In the genomic region with DNA sequence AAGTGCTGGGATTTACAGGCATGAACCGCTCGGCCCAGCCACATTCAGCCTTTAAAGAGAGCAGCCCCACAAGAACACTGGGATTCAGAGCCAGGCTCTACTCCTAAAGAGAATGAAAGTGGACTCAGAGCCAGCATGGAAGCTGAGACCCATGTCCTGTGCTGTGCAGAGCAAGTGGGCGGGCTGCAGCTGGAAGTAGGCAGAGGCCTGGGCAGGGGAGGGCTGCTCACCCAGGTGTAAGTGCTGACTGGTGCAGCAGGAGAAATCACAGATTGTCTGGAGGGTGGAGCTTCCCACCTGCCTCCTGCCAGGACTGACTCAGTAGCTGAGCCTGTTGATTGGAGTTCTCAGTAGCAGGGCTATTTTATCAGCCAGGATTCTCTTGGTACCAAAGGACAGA, we compare ENCODE assay signal across 20 cellular contexts.
DNase-seq lines count a peak whose midpoint lies in the region; ATAC-seq and TF ChIP-seq lines count a peak whose summit lies in the region.
"Had no signal": no experiment of that assay in that cellular context is flagged by ENCODE, and none has a peak within 500 bp of the region (broad histone marks: within the 10 kb centered on the region; RNA-seq: fewer than 3 reads in every experiment).

No MANE protein-coding gene starts in this region.

- H3K4me1 ChIP-seq in HEK293 (ENCODE audit: control insufficient read depth, insufficient read depth, low read length): no peaks in the 10 kb centered on the region

- H3K4me3 ChIP-seq in HEK293 (ENCODE audit: low read depth, low read length): no peak overlapping the region

- H3K27ac ChIP-seq in HEK293 (ENCODE audit: extremely low read depth, low read depth, low read length): no peak overlapping the region
- H3K27ac ChIP-seq: C4-2B, KMS-11 had no signal

- H3K9me3 ChIP-seq in HEK293 (ENCODE audit: control insufficient read depth, insufficient read depth, low read depth, low read length): no peaks in the 10 kb centered on the region
- H3K9me3 ChIP-seq: SK-N-SH had no signal

- ATAC-seq in esophagus mucosa: peak; percentile 50

- POLR2A ChIA-PET in HEK293 (lab: Yijun Ruan, JAX): no interaction called here

- DNase-seq in NCI-H69 (lab: John Stamatoyannopoulos, UW): peak; percentile 12
- peak; percentile 42 for DNase-seq in posterior vena cava (ENCODE audit: low spot score)
- no peak for DNase-seq in activated naive CD4-positive, alpha-beta T cell treated with anti-CD3 and anti-CD28 coated beads, Interleukin-2, amount 50 U/mL, for 16 hours
- DNase-seq in mesenteric fat pad (ENCODE audit: low spot score): no peak
- DNase-seq in stimulated activated CD4-positive, alpha-beta T cell treated with anti-CD3 and anti-CD28 coated beads, Interleukin-1b, Interleukin-23, amount 100 ng/mL, for 48 hours: no peak
- DNase-seq: GOT3; HFFc6; MM.1S; NCI-H1092; NCI-H1436 treated with DMSO at 0.1 percent for 48 hours; NCI-H2029; NCI-H446; NCI-H748 treated with DMSO at 0.1 percent for 48 hours; NK-92 treated with Interleukin-12 subunit alpha and Interleukin-12 subunit beta, amount 100 ng/mL, for 24 hours; SHP77; SK-N-SH had no signal

- intact Hi-C loops in posterior vena cava (cut with DNase I): no loop called here

- H3K36me3 ChIP-seq in HEK293 (ENCODE audit: control insufficient read depth in 2 of 2, insufficient read depth in 1 of 2, low read length in 2 of 2): peaks cover 0 to 14% of the 10 kb centered on the region in 2 experiments; a peak in 2 of 3 replicates

- no peak for TF ChIP-seq CTCF in HEK293 (tag by site-specific recombination; IDR thresholded peaks at IDR 0.05)

- CTCF ChIA-PET in HEK293 (lab: Yijun Ruan, JAX): interaction anchor here (0.7 kb wide), 1 partner anchor 9 kb away, joined by 3 read pairs; no protein-coding TSS in a partner anchor

TF ChIP-seq in HEK293, 187 proteins besides CTCF, POLR2A, EP300 and RAD21:
- TF ChIP-seq ZNF501 (tag by site-specific recombination; IDR thresholded peaks at IDR 0.05): no peak
- TF ChIP-seq ZFP69B (tag by site-specific recombination; IDR thresholded peaks at IDR 0.05): no peak
- no peak for TF ChIP-seq BCL11B (tag by site-specific recombination; IDR thresholded peaks at IDR 0.05; ENCODE audit: low read depth)
- TF ChIP-seq ZEB2 (tag by site-specific recombination; IDR thresholded peaks at IDR 0.05): no peak
- no peak for TF ChIP-seq ZNF626 (tag by site-specific recombination; IDR thresholded peaks at IDR 0.05)
- no peak for TF ChIP-seq ZNF341 (tag by site-specific recombination; IDR thresholded peaks at IDR 0.05; ENCODE audit: low read depth)
- TF ChIP-seq ZFHX2 (tag by site-specific recombination; conservative IDR thresholded peaks at IDR 0.05): 0 out of 2 replicates have a peak, but pooled peaks have one; percentile 35
- no peak for TF ChIP-seq ZNF311 (tag by site-specific recombination; IDR thresholded peaks at IDR 0.05; ENCODE audit: borderline replicate concordance)
- no peak for TF ChIP-seq ZNF426 (tag by site-specific recombination; IDR thresholded peaks at IDR 0.05)
- no peak for TF ChIP-seq BCL11A (tag by site-specific recombination; IDR thresholded peaks at IDR 0.05; ENCODE audit: low read depth)
- TF ChIP-seq EGR2 (tag by site-specific recombination; IDR thresholded peaks at IDR 0.05; ENCODE audit: low read depth): 0 out of 2 replicates have a peak, but pooled peaks have one; percentile 42
TF ChIP-seq in HEK293: peak in this region for 2.

Comparison
In these comparisons a context has a peak if more than half of its experiments do, and no peak if none do; other contexts are left out.
1. DNase-seq: peak in NCI-H69 (single experiment) and posterior vena cava (single experiment); none in activated naive CD4-positive, alpha-beta T cell treated with anti-CD3 and anti-CD28 coated beads, Interleukin-2, amount 50 U/mL, for 16 hours (single experiment), mesenteric fat pad (single experiment) and stimulated activated CD4-positive, alpha-beta T cell treated with anti-CD3 and anti-CD28 coated beads, Interleukin-1b, Interleukin-23, amount 100 ng/mL, for 48 hours (single experiment).